ENCODE assay signal across 1 cellular context in the genomic region with DNA sequence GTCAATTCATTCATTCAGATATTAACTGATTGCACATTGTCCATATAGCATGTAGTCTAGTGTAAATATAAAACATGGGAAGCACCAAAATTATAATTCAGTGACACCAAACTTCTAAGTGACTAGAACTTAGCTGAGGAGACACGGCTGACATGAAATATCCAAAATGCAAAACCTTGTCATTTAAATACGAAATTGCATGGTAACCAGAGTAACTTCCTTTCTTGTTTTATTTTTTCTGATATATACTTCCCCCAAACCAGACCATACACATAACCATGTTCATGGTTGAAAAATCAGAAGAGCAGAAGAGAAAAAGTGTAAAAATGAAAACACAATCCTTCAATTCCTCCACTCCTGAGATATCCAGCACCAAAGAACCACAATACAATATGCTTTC.
TF ChIP-seq lines count a peak whose summit lies in the region.

No MANE protein-coding gene starts in this region.

TF ChIP-seq in K562, 482 proteins besides CTCF, POLR2A, EP300 and RAD21 (continued from another document):
- TF ChIP-seq MCM7 (IDR thresholded peaks at IDR 0.05) (no peak), ARHGAP35 (IDR thresholded peaks at IDR 0.05; ENCODE audit: partially characterized antibody) (no peak), CHCHD3 (CRISPR knock-in tag; IDR thresholded peaks at IDR 0.05) (no peak), SP1 (CRISPR knock-in tag; IDR thresholded peaks at IDR 0.05) (no peak), ZNF41 (CRISPR knock-in tag; conservative IDR thresholded peaks at IDR 0.05) (no peak), ARNT (IDR thresholded peaks at IDR 0.05) (no peak), TRIM24 (IDR thresholded peaks at IDR 0.05) (no peak)
- TF ChIP-seq, protein P1, sequence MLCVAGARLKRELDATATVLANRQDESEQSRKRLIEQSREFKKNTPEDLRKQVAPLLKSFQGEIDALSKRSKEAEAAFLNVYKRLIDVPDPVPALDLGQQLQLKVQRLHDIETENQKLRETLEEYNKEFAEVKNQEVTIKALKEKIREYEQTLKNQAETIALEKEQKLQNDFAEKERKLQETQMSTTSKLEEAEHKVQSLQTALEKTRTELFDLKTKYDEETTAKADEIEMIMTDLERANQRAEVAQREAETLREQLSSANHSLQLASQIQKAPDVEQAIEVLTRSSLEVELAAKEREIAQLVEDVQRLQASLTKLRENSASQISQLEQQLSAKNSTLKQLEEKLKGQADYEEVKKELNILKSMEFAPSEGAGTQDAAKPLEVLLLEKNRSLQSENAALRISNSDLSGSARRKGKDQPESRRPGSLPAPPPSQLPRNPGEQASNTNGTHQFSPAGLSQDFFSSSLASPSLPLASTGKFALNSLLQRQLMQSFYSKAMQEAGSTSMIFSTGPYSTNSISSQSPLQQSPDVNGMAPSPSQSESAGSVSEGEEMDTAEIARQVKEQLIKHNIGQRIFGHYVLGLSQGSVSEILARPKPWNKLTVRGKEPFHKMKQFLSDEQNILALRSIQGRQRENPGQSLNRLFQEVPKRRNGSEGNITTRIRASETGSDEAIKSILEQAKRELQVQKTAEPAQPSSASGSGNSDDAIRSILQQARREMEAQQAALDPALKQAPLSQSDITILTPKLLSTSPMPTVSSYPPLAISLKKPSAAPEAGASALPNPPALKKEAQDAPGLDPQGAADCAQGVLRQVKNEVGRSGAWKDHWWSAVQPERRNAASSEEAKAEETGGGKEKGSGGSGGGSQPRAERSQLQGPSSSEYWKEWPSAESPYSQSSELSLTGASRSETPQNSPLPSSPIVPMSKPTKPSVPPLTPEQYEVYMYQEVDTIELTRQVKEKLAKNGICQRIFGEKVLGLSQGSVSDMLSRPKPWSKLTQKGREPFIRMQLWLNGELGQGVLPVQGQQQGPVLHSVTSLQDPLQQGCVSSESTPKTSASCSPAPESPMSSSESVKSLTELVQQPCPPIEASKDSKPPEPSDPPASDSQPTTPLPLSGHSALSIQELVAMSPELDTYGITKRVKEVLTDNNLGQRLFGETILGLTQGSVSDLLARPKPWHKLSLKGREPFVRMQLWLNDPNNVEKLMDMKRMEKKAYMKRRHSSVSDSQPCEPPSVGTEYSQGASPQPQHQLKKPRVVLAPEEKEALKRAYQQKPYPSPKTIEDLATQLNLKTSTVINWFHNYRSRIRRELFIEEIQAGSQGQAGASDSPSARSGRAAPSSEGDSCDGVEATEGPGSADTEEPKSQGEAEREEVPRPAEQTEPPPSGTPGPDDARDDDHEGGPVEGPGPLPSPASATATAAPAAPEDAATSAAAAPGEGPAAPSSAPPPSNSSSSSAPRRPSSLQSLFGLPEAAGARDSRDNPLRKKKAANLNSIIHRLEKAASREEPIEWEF (CRISPR knock-in tag; IDR thresholded peaks at IDR 0.05): no peak
- TF ChIP-seq, protein P2, sequence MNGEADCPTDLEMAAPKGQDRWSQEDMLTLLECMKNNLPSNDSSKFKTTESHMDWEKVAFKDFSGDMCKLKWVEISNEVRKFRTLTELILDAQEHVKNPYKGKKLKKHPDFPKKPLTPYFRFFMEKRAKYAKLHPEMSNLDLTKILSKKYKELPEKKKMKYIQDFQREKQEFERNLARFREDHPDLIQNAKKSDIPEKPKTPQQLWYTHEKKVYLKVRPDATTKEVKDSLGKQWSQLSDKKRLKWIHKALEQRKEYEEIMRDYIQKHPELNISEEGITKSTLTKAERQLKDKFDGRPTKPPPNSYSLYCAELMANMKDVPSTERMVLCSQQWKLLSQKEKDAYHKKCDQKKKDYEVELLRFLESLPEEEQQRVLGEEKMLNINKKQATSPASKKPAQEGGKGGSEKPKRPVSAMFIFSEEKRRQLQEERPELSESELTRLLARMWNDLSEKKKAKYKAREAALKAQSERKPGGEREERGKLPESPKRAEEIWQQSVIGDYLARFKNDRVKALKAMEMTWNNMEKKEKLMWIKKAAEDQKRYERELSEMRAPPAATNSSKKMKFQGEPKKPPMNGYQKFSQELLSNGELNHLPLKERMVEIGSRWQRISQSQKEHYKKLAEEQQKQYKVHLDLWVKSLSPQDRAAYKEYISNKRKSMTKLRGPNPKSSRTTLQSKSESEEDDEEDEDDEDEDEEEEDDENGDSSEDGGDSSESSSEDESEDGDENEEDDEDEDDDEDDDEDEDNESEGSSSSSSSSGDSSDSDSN (IDR thresholded peaks at IDR 0.05; ENCODE audit: borderline replicate concordance in 1 of 2, low read depth in 2 of 2, low read length in 2 of 2): no peak
